Comparison of ENCODE assay signal across 8 cellular contexts in genomic region chr1:53959664-53960250, GRCh38. TPM values are rescaled to one million over a fixed set of nuclear protein-coding genes. Genes with fewer than 3 reads are reported as not detected.
DNase-seq lines count a peak whose midpoint lies in the region; ATAC-seq, FAIRE-seq and TF ChIP-seq lines count a peak whose summit lies in the region.

No MANE protein-coding gene starts in this region.

- no peak overlapping the region for H3K27ac ChIP-seq in pancreas

- peak; percentile 37 for FAIRE-seq in pancreas (lab: Jason Lieb, UNC)

- H3K4me1 ChIP-seq in pancreas: peaks cover 0 to 6% (median 4%) of the 10 kb centered on the region in 3 donors

- no peaks in the 10 kb centered on the region for H3K27me3 ChIP-seq in pancreas

- intact Hi-C loops in pancreas (cut with DNase I): loop anchor here in 1 of 3 donors (5.0 kb wide), 1 partner anchor 77 kb away; no protein-coding TSS in a partner anchor

- H3K36me3 ChIP-seq in pancreas: peaks cover 0 to 26% (median 11%) of the 10 kb centered on the region in 3 donors

- ATAC-seq in pancreas (peak in 3 of 4 donors; percentile 59 to 78 (median 72)), HG02981 (IDR thresholded peaks at IDR 0.05; ENCODE audit: unreplicated experiment) (no peak), HG03280 (IDR thresholded peaks at IDR 0.05; ENCODE audit: unreplicated experiment) (no peak), HG03378 (IDR thresholded peaks at IDR 0.05; ENCODE audit: unreplicated experiment) (no peak)

- DNase-seq in NCI-H446 (lab: John Stamatoyannopoulos, UW): peak; percentile 13 to 15
- DNase-seq in NCI-H446 treated with DMSO at 0.1 percent for 48 hours (lab: John Stamatoyannopoulos, UW): no peak
- peak; percentile 68 for DNase-seq in NCI-H2029 treated with DMSO at 0.1 percent for 48 hours (lab: John Stamatoyannopoulos, UW)
- DNase-seq in effector CD4-positive, alpha-beta T cell: peak; percentile 24
- no peak for DNase-seq in pancreas

- no peaks in the 10 kb centered on the region for H3K9me3 ChIP-seq in pancreas

- no peak overlapping the region for H3K4me3 ChIP-seq in pancreas

- peak in 3 of 4 donors; percentile 33 to 49 (median 44) for TF ChIP-seq CTCF in pancreas (IDR thresholded peaks at IDR 0.05)

RNA-seq across cellular contexts. Expression of gene LRRC42, which starts 13.6 kb away (rescaled TPM):
- total RNA-seq in pancreas: 10 to 100 TPM in 1 of 6 donors, 1 to 10 TPM in 5; 5.7 to 12.4 (median 6.7) TPM
- 10 to 100 TPM in 1 of 2 donors, 1 to 10 TPM in 1; 5.2 to 20.5 TPM for polyA plus RNA-seq in pancreas

RNA-seq across cellular contexts. Expression of gene IFT25, which starts 14.3 kb away (rescaled TPM):
- total RNA-seq in pancreas: 10 to 100 TPM in 1 of 6 donors, 1 to 10 TPM in 5; 5.9 to 12.0 (median 8.7) TPM
- polyA plus RNA-seq in pancreas: 10 to 100 TPM in 1 of 2 donors, 1 to 10 TPM in 1; 9.2 to 21.5 TPM

RNA-seq across cellular contexts. Expression of gene LDLRAD1, which starts 58.2 kb away (rescaled TPM):
- total RNA-seq in pancreas: under 1 TPM in 4 of 6 donors, not detected in 2; 0.08 to 0.29 (median 0.17) TPM
- polyA plus RNA-seq in pancreas: under 1 TPM in 1 of 2 donors, not detected in 1; 0.21 TPM

Comparison
In these comparisons a context has a peak if more than half of its experiments do, and no peak if none do; other contexts are left out.
1. DNase-seq: peak in NCI-H446 (2 of 2), NCI-H2029 treated with DMSO at 0.1 percent for 48 hours (single experiment) and effector CD4-positive, alpha-beta T cell (single experiment); none in NCI-H446 treated with DMSO at 0.1 percent for 48 hours (single experiment) and pancreas (0 of 6).
2. ATAC-seq: peak in pancreas (3 of 4); none in HG02981 (single experiment), HG03280 (single experiment) and HG03378 (single experiment).